9 cellular contexts compared by ENCODE assay signal in the genomic region with DNA sequence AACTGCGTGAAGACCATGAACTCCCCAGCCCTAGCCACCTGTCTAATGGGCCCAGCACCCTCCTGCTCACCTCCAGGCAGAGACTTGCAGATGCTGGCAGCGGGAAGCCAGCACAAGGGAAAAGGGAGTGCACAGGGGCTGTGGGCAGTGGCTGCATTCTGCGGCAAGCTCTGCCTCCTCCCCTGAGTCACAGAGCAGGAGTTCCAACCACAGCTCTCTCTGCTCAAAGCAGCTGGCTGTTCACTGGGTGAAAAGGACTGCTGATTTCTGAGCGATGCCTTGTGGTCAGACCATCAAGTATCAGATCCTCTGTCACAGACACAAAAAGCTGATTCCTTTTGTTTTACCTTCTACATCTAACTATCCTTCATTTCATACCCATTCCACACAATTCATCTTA. TPM values are rescaled to one million over a fixed set of nuclear protein-coding genes. Genes with fewer than 3 reads are reported as not detected.
DNase-seq lines count a peak whose midpoint lies in the region; ATAC-seq and TF ChIP-seq lines count a peak whose summit lies in the region.
"Had no signal": no experiment of that assay in that cellular context is flagged by ENCODE, and none has a peak within 500 bp of the region (broad histone marks: within the 10 kb centered on the region; RNA-seq: fewer than 3 reads in every experiment).

No MANE protein-coding gene starts in this region.

- no peak overlapping the region for H2AFZ ChIP-seq in neuronal stem cell (ENCODE audit: low read length)

- no peak overlapping the region for H2AK5ac ChIP-seq in neuronal stem cell (ENCODE audit: low read depth, low read length)

- H3K36me3 ChIP-seq in neuronal stem cell (replicated peaks in 1 of 2; ENCODE audit: control insufficient read depth in 2 of 2, insufficient read depth in 2 of 2, low read length in 2 of 2): peaks cover 0 to 1% of the 10 kb centered on the region in 2 donors

- H3K18ac ChIP-seq in neuronal stem cell (ENCODE audit: low read length): no peak overlapping the region

- no peak overlapping the region for H3K9ac ChIP-seq in neuronal stem cell (ENCODE audit: low read depth, low read length, poor library complexity)

- H2BK120ac ChIP-seq in neuronal stem cell (ENCODE audit: low read depth, low read length): no peak overlapping the region

- H4K8ac ChIP-seq in neuronal stem cell (ENCODE audit: low read depth, low read length): no peak overlapping the region

- H3K14ac ChIP-seq in neuronal stem cell (ENCODE audit: low read length): no peak overlapping the region

- ATAC-seq in GM18858 (IDR thresholded peaks at IDR 0.05; ENCODE audit: unreplicated experiment): peak; percentile 94

- no peak overlapping the region for H2BK5ac ChIP-seq in neuronal stem cell (ENCODE audit: low read length)

- H3K9me3 ChIP-seq in neuronal stem cell (replicated peaks in 1 of 2; ENCODE audit: control insufficient read depth in 2 of 2, insufficient read depth in 1 of 2, low read depth in 1 of 2, low read length in 2 of 2): no peaks in the 10 kb centered on the region

- DNase-seq in H4 (ENCODE audit: low spot score) (peak; percentile 86), LHCN-M2 (ENCODE audit: low read depth) (peak; percentile 92), kidney glomerular epithelial cell (lab: John Stamatoyannopoulos, UW) (peak; percentile 66), lower leg skin (ENCODE audit: low spot score in 2 of 2) (no peak), AG20443 (ENCODE audit: low spot score) (no peak), AML-193 (lab: John Stamatoyannopoulos, UW) (no peak), neuronal stem cell (ENCODE audit: low spot score) (no peak)

- intact Hi-C loops in lower leg skin (cut with DNase I; ENCODE audit: low total_unique reads): no loop called here

- no peak overlapping the region for H3K27ac ChIP-seq in neuronal stem cell (replicated peaks; ENCODE audit: low read length)

- H3K4me3 ChIP-seq in lower leg skin (ENCODE audit: low read depth, poor library complexity, severe bottlenecking) (no peak overlapping the region), neuronal stem cell (ENCODE audit: low read length in 2 of 2) (no peak overlapping the region)

- no peak overlapping the region for H3K4ac ChIP-seq in neuronal stem cell (ENCODE audit: low read length)

- no peak for TF ChIP-seq CTCF in lower leg skin (IDR thresholded peaks at IDR 0.05)

- peaks cover 3 to 7% of the 10 kb centered on the region in 2 donors for H3K4me1 ChIP-seq in neuronal stem cell (ENCODE audit: control insufficient read depth in 2 of 2, insufficient read depth in 1 of 2, low read depth in 1 of 2, low read length in 2 of 2)

- no peak overlapping the region for H3K4me2 ChIP-seq in neuronal stem cell (ENCODE audit: insufficient read depth, low read length, poor library complexity, severe bottlenecking)

- peaks cover 16 to 60% (median 34%) of the 10 kb centered on the region in 3 experiments for H3K27me3 ChIP-seq in neuronal stem cell (ENCODE audit: control insufficient read depth in 3 of 3, insufficient read depth in 3 of 3, low read depth in 1 of 3, low read length in 3 of 3)

- no peaks in the 10 kb centered on the region for H3K79me1 ChIP-seq in neuronal stem cell (ENCODE audit: low read depth, low read length)

- TF ChIP-seq POLR2A in lower leg skin (IDR thresholded peaks at IDR 0.05): no peak

- H2BK15ac ChIP-seq in neuronal stem cell (ENCODE audit: low read length): no peak overlapping the region

- H3K23ac ChIP-seq in neuronal stem cell (ENCODE audit: low read depth, low read length, poor library complexity): no peak overlapping the region

- H4K91ac ChIP-seq in neuronal stem cell (ENCODE audit: low read depth, low read length, poor library complexity): no peak overlapping the region

- 75 to 79% methylated on average over 4 of the region's 4 CpGs for WGBS in lower leg skin, 2 donors
- no CpG with 5 or more reads among the region's 4 CpGs for WGBS in neuronal stem cell (ENCODE audit: extremely low coverage in 2 of 2, insufficient read length in 2 of 2, insufficient replicate concordance in 1 of 2), 2 donors

- H2BK12ac ChIP-seq in neuronal stem cell (ENCODE audit: low read length): no peak overlapping the region

RNA-seq across cellular contexts. Expression of a gene that starts 10.5 kb away (rescaled TPM):
- 0.56 and 1.2 TPM in 2 replicates for total RNA-seq in H4 (2014; rRNA removed; shearing (Covaris generic))
- not detected in 2 replicates for total RNA-seq in LHCN-M2 (2014; rRNA removed)
- polyA plus RNA-seq in LHCN-M2 (2012): not detected
- total RNA-seq in lower leg skin: not detected
- not detected for polyA plus RNA-seq in neuronal stem cell (2013, experiment 1 of 2)
- not detected for polyA plus RNA-seq in neuronal stem cell (2013, experiment 2 of 2)
- total RNA-seq: mononuclear cell had no signal

Comparison
In these comparisons a context has a peak if more than half of its experiments do, and no peak if none do; other contexts are left out.
1. DNase-seq: peak in H4 (single experiment), LHCN-M2 (single experiment) and kidney glomerular epithelial cell (single experiment); none in lower leg skin (0 of 2), AG20443 (single experiment), AML-193 (0 of 2) and neuronal stem cell (single experiment).